In the genomic region with DNA sequence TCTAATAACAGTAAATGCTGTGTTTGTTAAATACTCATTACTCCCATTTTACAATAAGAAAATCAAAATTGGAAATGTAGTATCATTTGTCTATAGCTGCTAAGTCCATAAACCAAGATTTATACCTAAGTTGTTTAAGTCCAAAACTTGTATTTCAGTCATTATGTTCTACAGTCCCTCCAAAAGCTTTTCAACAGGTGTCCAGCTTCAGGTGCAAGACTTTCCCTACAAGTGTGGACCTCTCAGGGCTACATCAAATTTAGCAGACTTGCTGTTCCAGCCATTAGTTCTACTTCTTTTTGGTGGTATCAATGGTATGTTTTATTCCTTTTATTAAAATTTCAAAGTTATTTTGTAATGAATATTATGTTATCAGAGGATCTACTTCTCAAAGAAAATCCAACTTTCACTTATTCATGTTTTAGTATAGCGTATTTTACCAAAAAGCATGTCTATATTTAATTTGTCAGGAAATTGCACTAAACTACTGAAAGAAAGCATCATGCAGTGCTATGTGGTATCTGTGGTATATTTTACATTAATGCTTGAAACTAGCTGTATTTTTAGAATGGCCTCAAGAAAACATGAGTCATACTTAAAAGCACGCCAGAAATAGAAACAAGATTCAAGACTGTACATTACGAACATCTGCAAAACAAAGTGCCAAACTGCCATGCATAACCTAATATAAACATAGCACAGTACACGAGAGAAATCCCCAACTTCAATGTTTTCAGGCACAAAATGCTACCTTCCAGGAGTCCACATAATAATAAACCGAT, we compare ENCODE assay signal across 2 cellular contexts.
TF ChIP-seq lines count a peak whose summit lies in the region.

No MANE protein-coding gene starts in this region.

TF ChIP-seq in HEK293, 187 proteins besides CTCF, POLR2A, EP300 and RAD21 (continued from another document):
- TF ChIP-seq FEZF1 (tag by site-specific recombination; IDR thresholded peaks at IDR 0.05) (peak; percentile 56; the same call in 1 of the 2 replicates), SCRT1 (tag by site-specific recombination; IDR thresholded peaks at IDR 0.05; ENCODE audit: borderline replicate concordance) (peak; percentile 57; the same call in 1 of the 2 replicates), ZEB2 (tag by site-specific recombination; IDR thresholded peaks at IDR 0.05) (peak; percentile 34; the same call in 1 of the 2 replicates), MYNN (tag by site-specific recombination; IDR thresholded peaks at IDR 0.05; ENCODE audit: borderline replicate concordance) (peak; percentile 58; the same call in 1 of the 2 replicates), ZNF600 (tag by site-specific recombination; IDR thresholded peaks at IDR 0.05) (peak; percentile 94), ZNF629 (tag by site-specific recombination; IDR thresholded peaks at IDR 0.05) (peak; percentile 57)
- TF ChIP-seq, protein P1, sequence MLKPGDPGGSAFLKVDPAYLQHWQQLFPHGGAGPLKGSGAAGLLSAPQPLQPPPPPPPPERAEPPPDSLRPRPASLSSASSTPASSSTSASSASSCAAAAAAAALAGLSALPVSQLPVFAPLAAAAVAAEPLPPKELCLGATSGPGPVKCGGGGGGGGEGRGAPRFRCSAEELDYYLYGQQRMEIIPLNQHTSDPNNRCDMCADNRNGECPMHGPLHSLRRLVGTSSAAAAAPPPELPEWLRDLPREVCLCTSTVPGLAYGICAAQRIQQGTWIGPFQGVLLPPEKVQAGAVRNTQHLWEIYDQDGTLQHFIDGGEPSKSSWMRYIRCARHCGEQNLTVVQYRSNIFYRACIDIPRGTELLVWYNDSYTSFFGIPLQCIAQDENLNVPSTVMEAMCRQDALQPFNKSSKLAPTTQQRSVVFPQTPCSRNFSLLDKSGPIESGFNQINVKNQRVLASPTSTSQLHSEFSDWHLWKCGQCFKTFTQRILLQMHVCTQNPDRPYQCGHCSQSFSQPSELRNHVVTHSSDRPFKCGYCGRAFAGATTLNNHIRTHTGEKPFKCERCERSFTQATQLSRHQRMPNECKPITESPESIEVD (tag by site-specific recombination; IDR thresholded peaks at IDR 0.05), result peak; percentile 71
- TF ChIP-seq, protein P2, sequence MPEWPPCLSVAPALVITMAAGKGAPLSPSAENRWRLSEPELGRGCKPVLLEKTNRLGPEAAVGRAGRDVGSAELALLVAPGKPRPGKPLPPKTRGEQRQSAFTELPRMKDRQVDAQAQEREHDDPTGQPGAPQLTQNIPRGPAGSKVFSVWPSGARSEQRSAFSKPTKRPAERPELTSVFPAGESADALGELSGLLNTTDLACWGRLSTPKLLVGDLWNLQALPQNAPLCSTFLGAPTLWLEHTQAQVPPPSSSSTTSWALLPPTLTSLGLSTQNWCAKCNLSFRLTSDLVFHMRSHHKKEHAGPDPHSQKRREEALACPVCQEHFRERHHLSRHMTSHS (tag by site-specific recombination; IDR thresholded peaks at IDR 0.05), result no peak

TF ChIP-seq in GM23338, 12 proteins besides CTCF, POLR2A, EP300 and RAD21 (continued from another document):
- TF ChIP-seq, protein P3, sequence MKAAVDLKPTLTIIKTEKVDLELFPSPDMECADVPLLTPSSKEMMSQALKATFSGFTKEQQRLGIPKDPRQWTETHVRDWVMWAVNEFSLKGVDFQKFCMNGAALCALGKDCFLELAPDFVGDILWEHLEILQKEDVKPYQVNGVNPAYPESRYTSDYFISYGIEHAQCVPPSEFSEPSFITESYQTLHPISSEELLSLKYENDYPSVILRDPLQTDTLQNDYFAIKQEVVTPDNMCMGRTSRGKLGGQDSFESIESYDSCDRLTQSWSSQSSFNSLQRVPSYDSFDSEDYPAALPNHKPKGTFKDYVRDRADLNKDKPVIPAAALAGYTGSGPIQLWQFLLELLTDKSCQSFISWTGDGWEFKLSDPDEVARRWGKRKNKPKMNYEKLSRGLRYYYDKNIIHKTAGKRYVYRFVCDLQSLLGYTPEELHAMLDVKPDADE (IDR thresholded peaks at IDR 0.05), result no peak
- no peak for TF ChIP-seq EZH2 (IDR thresholded peaks at IDR 0.05; ENCODE audit: low read depth, unreplicated experiment)
- TF ChIP-seq NANOG (IDR thresholded peaks at IDR 0.05; ENCODE audit: borderline replicate concordance), result no peak
- no peak for TF ChIP-seq JUNB (IDR thresholded peaks at IDR 0.05; ENCODE audit: unreplicated experiment)
- TF ChIP-seq, protein P4, sequence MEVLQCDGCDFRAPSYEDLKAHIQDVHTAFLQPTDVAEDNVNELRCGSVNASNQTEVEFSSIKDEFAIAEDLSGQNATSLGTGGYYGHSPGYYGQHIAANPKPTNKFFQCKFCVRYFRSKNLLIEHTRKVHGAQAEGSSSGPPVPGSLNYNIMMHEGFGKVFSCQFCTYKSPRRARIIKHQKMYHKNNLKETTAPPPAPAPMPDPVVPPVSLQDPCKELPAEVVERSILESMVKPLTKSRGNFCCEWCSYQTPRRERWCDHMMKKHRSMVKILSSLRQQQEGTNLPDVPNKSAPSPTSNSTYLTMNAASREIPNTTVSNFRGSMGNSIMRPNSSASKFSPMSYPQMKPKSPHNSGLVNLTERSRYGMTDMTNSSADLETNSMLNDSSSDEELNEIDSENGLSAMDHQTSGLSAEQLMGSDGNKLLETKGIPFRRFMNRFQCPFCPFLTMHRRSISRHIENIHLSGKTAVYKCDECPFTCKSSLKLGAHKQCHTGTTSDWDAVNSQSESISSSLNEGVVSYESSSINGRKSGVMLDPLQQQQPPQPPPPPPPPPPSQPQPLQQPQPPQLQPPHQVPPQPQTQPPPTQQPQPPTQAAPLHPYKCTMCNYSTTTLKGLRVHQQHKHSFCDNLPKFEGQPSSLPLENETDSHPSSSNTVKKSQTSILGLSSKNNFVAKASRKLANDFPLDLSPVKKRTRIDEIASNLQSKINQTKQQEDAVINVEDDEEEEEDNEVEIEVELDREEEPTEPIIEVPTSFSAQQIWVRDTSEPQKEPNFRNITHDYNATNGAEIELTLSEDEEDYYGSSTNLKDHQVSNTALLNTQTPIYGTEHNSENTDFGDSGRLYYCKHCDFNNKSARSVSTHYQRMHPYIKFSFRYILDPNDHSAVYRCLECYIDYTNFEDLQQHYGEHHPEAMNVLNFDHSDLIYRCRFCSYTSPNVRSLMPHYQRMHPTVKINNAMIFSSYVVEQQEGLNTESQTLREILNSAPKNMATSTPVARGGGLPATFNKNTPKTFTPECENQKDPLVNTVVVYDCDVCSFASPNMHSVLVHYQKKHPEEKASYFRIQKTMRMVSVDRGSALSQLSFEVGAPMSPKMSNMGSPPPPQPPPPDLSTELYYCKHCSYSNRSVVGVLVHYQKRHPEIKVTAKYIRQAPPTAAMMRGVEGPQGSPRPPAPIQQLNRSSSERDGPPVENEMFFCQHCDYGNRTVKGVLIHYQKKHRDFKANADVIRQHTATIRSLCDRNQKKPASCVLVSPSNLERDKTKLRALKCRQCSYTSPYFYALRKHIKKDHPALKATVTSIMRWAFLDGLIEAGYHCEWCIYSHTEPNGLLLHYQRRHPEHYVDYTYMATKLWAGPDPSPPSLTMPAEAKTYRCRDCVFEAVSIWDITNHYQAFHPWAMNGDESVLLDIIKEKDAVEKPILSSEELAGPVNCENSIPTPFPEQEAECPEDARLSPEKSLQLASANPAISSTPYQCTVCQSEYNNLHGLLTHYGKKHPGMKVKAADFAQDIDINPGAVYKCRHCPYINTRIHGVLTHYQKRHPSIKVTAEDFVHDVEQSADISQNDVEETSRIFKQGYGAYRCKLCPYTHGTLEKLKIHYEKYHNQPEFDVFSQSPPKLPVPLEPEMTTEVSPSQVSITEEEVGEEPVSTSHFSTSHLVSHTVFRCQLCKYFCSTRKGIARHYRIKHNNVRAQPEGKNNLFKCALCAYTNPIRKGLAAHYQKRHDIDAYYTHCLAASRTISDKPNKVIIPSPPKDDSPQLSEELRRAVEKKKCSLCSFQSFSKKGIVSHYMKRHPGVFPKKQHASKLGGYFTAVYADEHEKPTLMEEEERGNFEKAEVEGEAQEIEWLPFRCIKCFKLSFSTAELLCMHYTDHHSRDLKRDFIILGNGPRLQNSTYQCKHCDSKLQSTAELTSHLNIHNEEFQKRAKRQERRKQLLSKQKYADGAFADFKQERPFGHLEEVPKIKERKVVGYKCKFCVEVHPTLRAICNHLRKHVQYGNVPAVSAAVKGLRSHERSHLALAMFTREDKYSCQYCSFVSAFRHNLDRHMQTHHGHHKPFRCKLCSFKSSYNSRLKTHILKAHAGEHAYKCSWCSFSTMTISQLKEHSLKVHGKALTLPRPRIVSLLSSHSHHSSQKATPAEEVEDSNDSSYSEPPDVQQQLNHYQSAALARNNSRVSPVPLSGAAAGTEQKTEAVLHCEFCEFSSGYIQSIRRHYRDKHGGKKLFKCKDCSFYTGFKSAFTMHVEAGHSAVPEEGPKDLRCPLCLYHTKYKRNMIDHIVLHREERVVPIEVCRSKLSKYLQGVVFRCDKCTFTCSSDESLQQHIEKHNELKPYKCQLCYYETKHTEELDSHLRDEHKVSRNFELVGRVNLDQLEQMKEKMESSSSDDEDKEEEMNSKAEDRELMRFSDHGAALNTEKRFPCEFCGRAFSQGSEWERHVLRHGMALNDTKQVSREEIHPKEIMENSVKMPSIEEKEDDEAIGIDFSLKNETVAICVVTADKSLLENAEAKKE (CRISPR knock-in tag; IDR thresholded peaks at IDR 0.05), result no peak
- no peak for TF ChIP-seq ZNF331 (CRISPR knock-in tag; IDR thresholded peaks at IDR 0.05; ENCODE audit: low read depth)
- TF ChIP-seq ZNF114 (CRISPR knock-in tag; IDR thresholded peaks at IDR 0.05), result no peak
- TF ChIP-seq EZH2phosphoT487 (IDR thresholded peaks at IDR 0.05; ENCODE audit: unreplicated experiment), result no peak
TF ChIP-seq in GM23338: peak in this region for 0.
